Comparison of ENCODE assay signal across 19 cellular contexts in the genomic region with DNA sequence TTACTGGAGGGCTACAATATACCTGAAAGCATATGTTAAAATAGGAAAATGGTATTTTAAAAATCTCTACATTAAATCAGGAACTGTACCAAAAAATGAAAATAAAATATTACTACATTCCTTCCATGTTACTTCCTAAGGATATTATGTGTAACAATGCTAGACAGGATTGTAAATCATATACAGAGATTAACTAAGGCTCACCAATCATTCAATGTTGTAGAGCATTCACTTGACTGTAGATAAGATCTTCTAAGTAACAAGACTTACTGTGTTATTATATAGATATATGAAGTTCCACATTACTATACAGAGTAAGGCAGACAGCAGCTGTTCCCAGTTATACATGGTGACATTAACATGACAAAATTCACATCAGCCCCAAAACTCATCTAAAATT.
DNase-seq lines count a peak whose midpoint lies in the region; ATAC-seq, FAIRE-seq and TF ChIP-seq lines count a peak whose summit lies in the region.
"Had no signal": no experiment of that assay in that cellular context is flagged by ENCODE, and none has a peak within 500 bp of the region (broad histone marks: within the 10 kb centered on the region; RNA-seq: fewer than 3 reads in every experiment).

No MANE protein-coding gene starts in this region.

- H3K79me2 ChIP-seq in K562 (ENCODE audit: control insufficient read depth, insufficient read depth, low read length) = no peaks in the 10 kb centered on the region

- H3K4me1 ChIP-seq in K562 (replicated peaks in 1 of 2; ENCODE audit: control insufficient read depth in 2 of 2, insufficient read depth in 2 of 2, low read length in 2 of 2) = no peaks in the 10 kb centered on the region
- H3K4me1 ChIP-seq: BLaER1 treated with 17β-estradiol and CSF1 and Interleukin-3, amounts not matched to agents 10 nM and 100 nM; Caco-2 had no signal

- no peak for TF ChIP-seq EP300 in K562 (IDR thresholded peaks at IDR 0.05; ENCODE audit: low read length)

- BruUV-seq in K562 (replicated peaks; lab: Mats Ljungman, UMichigan) = no TSS peak

- POLR2A ChIA-PET in K562 (lab: Yijun Ruan, JAX) = no interaction called here

- no peak overlapping the region for H3K9ac ChIP-seq in K562 (ENCODE audit: insufficient read depth in 1 of 2, low read depth in 2 of 2, low read length in 2 of 2)
- H3K9ac ChIP-seq: BLaER1 treated with 17β-estradiol and CSF1 and Interleukin-3, amounts not matched to agents 10 nM and 100 nM had no signal

- no peaks in the 10 kb centered on the region for H3K27me3 ChIP-seq in K562 (ENCODE audit: control insufficient read depth in 2 of 2, insufficient read depth in 2 of 2, low read length in 2 of 2)
- H3K27me3 ChIP-seq: BLaER1 treated with 17β-estradiol and CSF1 and Interleukin-3, amounts not matched to agents 10 nM and 100 nM had no signal

- no peak overlapping the region for H3K27ac ChIP-seq in K562 (ENCODE audit: extremely low read depth, low read depth, low read length)
- H3K27ac ChIP-seq: BLaER1 treated with 17β-estradiol and CSF1 and Interleukin-3, amounts not matched to agents 10 nM and 100 nM; C4-2B had no signal

- intact Hi-C loops in K562 (cut with micrococcal nuclease) = no loop called here

- no peak overlapping the region for H3K4me2 ChIP-seq in K562 (ENCODE audit: insufficient read depth, low read length)
- H3K4me2 ChIP-seq: BLaER1 treated with 17β-estradiol and CSF1 and Interleukin-3, amounts not matched to agents 10 nM and 100 nM had no signal

- no peaks in the 10 kb centered on the region for H3K36me3 ChIP-seq in K562 (ENCODE audit: control insufficient read depth, insufficient read depth, low read length)
- H3K36me3 ChIP-seq: BLaER1 treated with 17β-estradiol and CSF1 and Interleukin-3, amounts not matched to agents 10 nM and 100 nM had no signal

- H3K9me3 ChIP-seq in K562 (replicated peaks; ENCODE audit: control insufficient read depth, insufficient read depth, low read depth, low read length) = no peaks in the 10 kb centered on the region
- H3K9me3 ChIP-seq: BLaER1 treated with 17β-estradiol and CSF1 and Interleukin-3, amounts not matched to agents 10 nM and 100 nM; Caco-2 had no signal

- ATAC-seq in K562 = no peak
- ATAC-seq: CD8-positive, alpha-beta T cell had no signal

- no peak for TF ChIP-seq POLR2A in K562 (conservative IDR thresholded peaks at IDR 0.05)

- DNase-seq in SK-N-DZ (ENCODE audit: low spot score) = peak; percentile 25
- no peak for DNase-seq in K562 (ENCODE audit: extremely low read depth in 1 of 4, low spot score in 3 of 4)
- no peak for DNase-seq in activated gamma-delta T cell (lab: John Stamatoyannopoulos, UW)
- DNase-seq in activated naive CD4-positive, alpha-beta T cell treated with Interleukin-2 at 50 U/mL for 16 hours = no peak
- DNase-seq in stimulated activated CD8-positive, alpha-beta memory T cell treated with anti-CD3 and anti-CD28 coated beads, Interleukin-4, amount 100 ng/mL, for 48 hours = no peak
- DNase-seq: 8988T; AML-193; Caco-2; Calu3; CD4-positive, alpha-beta T cell; CD8-positive, alpha-beta T cell; DMS79 treated with DMSO at 0.1 percent for 48 hours; GF-D8 had no signal

- no peak for TF ChIP-seq RAD21 in K562 (CRISPR knock-in tag; conservative IDR thresholded peaks at IDR 0.05 in 1 of 2, IDR thresholded peaks at IDR 0.05 in 1 of 2)

- no peaks in the 10 kb centered on the region for H3K9me1 ChIP-seq in K562 (ENCODE audit: control insufficient read depth, insufficient read depth, low read length)

- no peak overlapping the region for H3K4me3 ChIP-seq in K562
- H3K4me3 ChIP-seq: BLaER1 treated with 17β-estradiol and CSF1 and Interleukin-3, amounts not matched to agents 10 nM and 100 nM had no signal

- CTCF ChIA-PET in K562 (lab: Yijun Ruan, JAX; ENCODE audit: low intra/inter-chr PET ratio) = no interaction called here

- no peak overlapping the region for H2AFZ ChIP-seq in K562 (ENCODE audit: low read depth, low read length)

- H4K20me1 ChIP-seq in K562 (replicated peaks; ENCODE audit: control insufficient read depth, insufficient read depth, low read length) = no peaks in the 10 kb centered on the region
- H4K20me1 ChIP-seq: BLaER1 treated with 17β-estradiol and CSF1 and Interleukin-3, amounts not matched to agents 10 nM and 100 nM had no signal

- in situ Hi-C loops in K562 (cut with MboI) = no loop called here

- FAIRE-seq in K562 (lab: Jason Lieb, UNC) = no peak
- FAIRE-seq: A204.1, D721Med, GM12891, GM19239 had no signal

- no peak for TF ChIP-seq CTCF in K562 (IDR thresholded peaks at IDR 0.05 in 2 of 3, conservative IDR thresholded peaks at IDR 0.05 in 1 of 3; ENCODE audit: insufficient read depth in 2 of 3, low read depth in 1 of 3, low read length in 3 of 3)

TF ChIP-seq in K562, 482 proteins besides CTCF, POLR2A, EP300 and RAD21:
- TF ChIP-seq, protein P1, sequence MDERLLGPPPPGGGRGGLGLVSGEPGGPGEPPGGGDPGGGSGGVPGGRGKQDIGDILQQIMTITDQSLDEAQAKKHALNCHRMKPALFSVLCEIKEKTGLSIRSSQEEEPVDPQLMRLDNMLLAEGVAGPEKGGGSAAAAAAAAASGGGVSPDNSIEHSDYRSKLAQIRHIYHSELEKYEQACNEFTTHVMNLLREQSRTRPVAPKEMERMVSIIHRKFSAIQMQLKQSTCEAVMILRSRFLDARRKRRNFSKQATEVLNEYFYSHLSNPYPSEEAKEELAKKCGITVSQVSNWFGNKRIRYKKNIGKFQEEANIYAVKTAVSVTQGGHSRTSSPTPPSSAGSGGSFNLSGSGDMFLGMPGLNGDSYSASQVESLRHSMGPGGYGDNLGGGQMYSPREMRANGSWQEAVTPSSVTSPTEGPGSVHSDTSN (CRISPR knock-in tag; IDR thresholded peaks at IDR 0.05; ENCODE audit: low read depth) = no peak
- TF ChIP-seq, protein P1 (tag; conservative IDR thresholded peaks at IDR 0.05; ENCODE audit: low read depth) = peak; percentile 55; the same call in 1 of the 2 replicates
- peak; percentile 58 for TF ChIP-seq MEIS2 (IDR thresholded peaks at IDR 0.05; ENCODE audit: partially characterized antibody)
- TF ChIP-seq, protein P2, sequence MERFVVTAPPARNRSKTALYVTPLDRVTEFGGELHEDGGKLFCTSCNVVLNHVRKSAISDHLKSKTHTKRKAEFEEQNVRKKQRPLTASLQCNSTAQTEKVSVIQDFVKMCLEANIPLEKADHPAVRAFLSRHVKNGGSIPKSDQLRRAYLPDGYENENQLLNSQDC (CRISPR knock-in tag; IDR thresholded peaks at IDR 0.05) = no peak
TF ChIP-seq in K562: peak in this region for 2.
